ENCODE assay signal across 8 cellular contexts in the genomic region with DNA sequence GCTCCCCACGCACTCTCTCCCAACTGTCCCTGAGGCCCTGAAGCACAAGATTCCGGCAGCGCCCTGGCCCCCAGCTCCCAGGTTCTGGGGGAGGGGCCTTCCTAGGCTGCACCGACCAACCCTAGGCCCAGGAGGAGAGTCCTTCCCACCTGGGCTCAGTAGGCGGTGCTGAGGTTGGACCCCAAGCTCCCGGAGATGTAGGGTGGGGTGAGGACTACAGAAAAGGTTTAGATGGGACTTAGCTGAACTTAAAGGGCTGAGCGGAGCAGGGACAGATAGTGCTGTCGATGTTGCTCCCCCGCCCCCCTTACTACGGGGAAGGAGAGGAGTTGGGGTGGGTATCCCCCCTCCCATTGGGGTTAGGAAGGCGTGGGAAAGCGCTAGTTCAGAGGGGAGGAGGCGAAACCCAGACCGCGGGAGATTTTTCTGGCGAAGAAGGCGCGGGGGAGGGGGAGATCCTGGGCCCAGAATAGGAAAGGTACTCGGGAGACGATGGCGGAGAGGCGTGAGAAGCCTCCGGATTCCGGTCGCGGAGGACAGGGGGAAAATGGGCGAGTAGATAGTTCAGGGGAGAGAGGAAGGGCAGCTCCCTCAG. TPM values are rescaled to one million over a fixed set of nuclear protein-coding genes. Genes with fewer than 3 reads are reported as not detected.
DNase-seq lines count a peak whose midpoint lies in the region; ATAC-seq and TF ChIP-seq lines count a peak whose summit lies in the region.

No MANE protein-coding gene starts in this region.

- H3K9me3 Mint-ChIP-seq in stimulated activated memory B cell treated with anti-CD40 and anti-IgM and Interleukin-4, amounts not matched to agents 10 μg/mL and 1 μg/mL and 100 μg/mL, for 72 hours, result no peaks in the 10 kb centered on the region

- H4K20me1 ChIP-seq in BLaER1 (peaks cover 61% of the 10 kb centered on the region), PC-3 (ENCODE audit: low read length) (0 out of 2 replicates have a peak, but pooled peaks cover 5% of the 10 kb centered on the region)

- POLR2A ChIA-PET in HEK293 (lab: Yijun Ruan, JAX) (interaction anchor here (0.6 to 3.7 kb wide), 9 partner anchors 9 to 478 kb away, joined by 3 to 77 read pairs (median 4); partner anchors contain the start of genes ATP5F1B, NACA, PRIM1 and PTGES3), PC-3 (lab: Charles Lee; ENCODE audit: unreplicated experiment) (no interaction called here)

- H3K9me3 ChIP-seq in BLaER1 (no peaks in the 10 kb centered on the region), HEK293 (ENCODE audit: control insufficient read depth, insufficient read depth, low read depth, low read length) (no peaks in the 10 kb centered on the region), PC-3 (ENCODE audit: low read length) (no peaks in the 10 kb centered on the region), breast epithelium (no peaks in the 10 kb centered on the region)

- H3K27me3 ChIP-seq in BLaER1 (no peaks in the 10 kb centered on the region), PC-3 (ENCODE audit: low read length) (no peaks in the 10 kb centered on the region), breast epithelium (no peaks in the 10 kb centered on the region), layer of hippocampus (ENCODE audit: control insufficient read depth, insufficient read depth, low read length) (no peaks in the 10 kb centered on the region)

- H3K4me2 ChIP-seq in BLaER1, result peak overlapping the region; percentile 95
- H3K4me2 ChIP-seq in PC-3 (ENCODE audit: low read length), result peak overlapping the region; percentile 100

- H3K27ac ChIP-seq in BLaER1, result peak overlapping the region; percentile 88
- peak overlapping the region; percentile 91 for H3K27ac ChIP-seq in HEK293 (ENCODE audit: extremely low read depth, low read depth, low read length)
- H3K27ac ChIP-seq in PC-3 (ENCODE audit: low read length), result peak overlapping the region; percentile 83
- peak overlapping the region; percentile 96 to 98 for H3K27ac ChIP-seq in breast epithelium
- H3K27ac ChIP-seq in layer of hippocampus (ENCODE audit: low read depth, low read length), result peak overlapping the region; percentile 94

- TF ChIP-seq CTCF in HEK293 (tag by site-specific recombination; IDR thresholded peaks at IDR 0.05) (no peak), PC-3 (conservative IDR thresholded peaks at IDR 0.05; ENCODE audit: low read depth, low read length) (no peak), breast epithelium (IDR thresholded peaks at IDR 0.05) (no peak)

- H3K4me1 ChIP-seq in BLaER1 (peaks cover 66% of the 10 kb centered on the region), HEK293 (ENCODE audit: control insufficient read depth, insufficient read depth, low read length) (peaks cover 25% of the 10 kb centered on the region), PC-3 (ENCODE audit: insufficient read depth, low read length) (peaks cover 44% of the 10 kb centered on the region), breast epithelium (peaks cover 8 to 29% of the 10 kb centered on the region in 2 donors)

- H3K27me3 Mint-ChIP-seq in stimulated activated memory B cell treated with anti-CD40 and anti-IgM and Interleukin-4, amounts not matched to agents 10 μg/mL and 1 μg/mL and 100 μg/mL, for 72 hours, result no peaks in the 10 kb centered on the region

- H3K9ac ChIP-seq in BLaER1, result peak overlapping the region; percentile 87
- peak overlapping the region; percentile 78 for H3K9ac ChIP-seq in PC-3 (ENCODE audit: low read length)

- no peak for TF ChIP-seq POLR2A in breast epithelium (IDR thresholded peaks at IDR 0.05)

- H3K9me2 ChIP-seq in PC-3 (replicated peaks; ENCODE audit: low read length), result no peaks in the 10 kb centered on the region

- H3K36me3 Mint-ChIP-seq in stimulated activated memory B cell treated with anti-CD40 and anti-IgM and Interleukin-4, amounts not matched to agents 10 μg/mL and 1 μg/mL and 100 μg/mL, for 72 hours, result peaks cover 17% of the 10 kb centered on the region

- H3K36me3 ChIP-seq in BLaER1 (peaks cover 22% of the 10 kb centered on the region), HEK293 (ENCODE audit: control insufficient read depth in 2 of 2, insufficient read depth in 1 of 2, low read length in 2 of 2) (peaks cover 15 to 22% of the 10 kb centered on the region in 2 experiments; a peak in 2 of 3 replicates), PC-3 (ENCODE audit: low read depth, low read length) (peaks cover 17% of the 10 kb centered on the region), breast epithelium (no peaks in the 10 kb centered on the region)

- H3K4me3 ChIP-seq in BLaER1 (peak overlapping the region; percentile 87), HEK293 (ENCODE audit: low read depth, low read length) (peak overlapping the region; percentile 76), PC-3 (ENCODE audit: low read length) (peak overlapping the region; percentile 90), breast epithelium (peak overlapping the region; percentile 79 to 95 (median 83))

- peak overlapping the region; percentile 90 for H3K27ac Mint-ChIP-seq in stimulated activated memory B cell treated with anti-CD40 and anti-IgM and Interleukin-4, amounts not matched to agents 10 μg/mL and 1 μg/mL and 100 μg/mL, for 72 hours

- intact Hi-C loops in PC-3 (cut with micrococcal nuclease) (no loop called here), breast epithelium (cut with DNase I; ENCODE audit: low total_unique reads) (loop anchor here (10.0 kb wide), 1 partner anchor 50 kb away; the partner anchor contains the start of gene PTGES3)

- peaks cover 12% of the 10 kb centered on the region for H3F3A ChIP-seq in PC-3 (ENCODE audit: low read length, unreplicated experiment)

- peak; percentile 65 for DNase-seq in PC-3
- DNase-seq in breast epithelium (ENCODE audit: low spot score in 2 of 2), result peak; percentile 72 to 76
- no peak for DNase-seq in cerebellar nuclear complex (lab: John Stamatoyannopoulos, UW)
- no peak for DNase-seq in GDM1 (lab: John Stamatoyannopoulos, UW)

- peak overlapping the region; percentile 90 for H3K4me3 Mint-ChIP-seq in stimulated activated memory B cell treated with anti-CD40 and anti-IgM and Interleukin-4, amounts not matched to agents 10 μg/mL and 1 μg/mL and 100 μg/mL, for 72 hours

- H3K4me1 Mint-ChIP-seq in stimulated activated memory B cell treated with anti-CD40 and anti-IgM and Interleukin-4, amounts not matched to agents 10 μg/mL and 1 μg/mL and 100 μg/mL, for 72 hours, result peaks cover 71% of the 10 kb centered on the region

- peak; percentile 15 for ATAC-seq in PC-3
- no peak for ATAC-seq in stimulated activated memory B cell treated with anti-CD40 and anti-IgM and Interleukin-4, amounts not matched to agents 10 μg/mL and 1 μg/mL and 100 μg/mL, for 72 hours

- CTCF ChIA-PET in HEK293 (lab: Yijun Ruan, JAX), result interaction anchor here (0.5 to 3.1 kb wide), 11 partner anchors 11 to 538 kb away, joined by 3 to 56 read pairs (median 6); partner anchors contain the start of genes ATP5F1B and PRIM1
- CTCF ChIA-PET in PC-3 (lab: Charles Lee), result no interaction called here

- H3K79me2 ChIP-seq in PC-3 (ENCODE audit: low read length), result peaks cover 57% of the 10 kb centered on the region

- H2AFZ ChIP-seq in PC-3 (ENCODE audit: low read length), result peak overlapping the region; percentile 65

- BruUV-seq in PC-3 (replicated peaks; lab: Mats Ljungman, UMichigan), result no TSS peak

TF ChIP-seq in HEK293, 187 proteins besides CTCF, POLR2A, EP300 and RAD21 (continues in another document):
- TF ChIP-seq KLF7 (tag by site-specific recombination; IDR thresholded peaks at IDR 0.05; ENCODE audit: borderline replicate concordance) (peak; percentile 18; the same call in 1 of the 2 replicates), ZIC2 (tag by site-specific recombination; IDR thresholded peaks at IDR 0.05) (peak; percentile 29; the same call in 1 of the 2 replicates), ELK4 (IDR thresholded peaks at IDR 0.05; ENCODE audit: borderline replicate concordance, low read depth, low read length) (no peak), ZNF529 (tag by site-specific recombination; IDR thresholded peaks at IDR 0.05; ENCODE audit: insufficient replicate concordance) (no peak)
- TF ChIP-seq, protein P1, sequence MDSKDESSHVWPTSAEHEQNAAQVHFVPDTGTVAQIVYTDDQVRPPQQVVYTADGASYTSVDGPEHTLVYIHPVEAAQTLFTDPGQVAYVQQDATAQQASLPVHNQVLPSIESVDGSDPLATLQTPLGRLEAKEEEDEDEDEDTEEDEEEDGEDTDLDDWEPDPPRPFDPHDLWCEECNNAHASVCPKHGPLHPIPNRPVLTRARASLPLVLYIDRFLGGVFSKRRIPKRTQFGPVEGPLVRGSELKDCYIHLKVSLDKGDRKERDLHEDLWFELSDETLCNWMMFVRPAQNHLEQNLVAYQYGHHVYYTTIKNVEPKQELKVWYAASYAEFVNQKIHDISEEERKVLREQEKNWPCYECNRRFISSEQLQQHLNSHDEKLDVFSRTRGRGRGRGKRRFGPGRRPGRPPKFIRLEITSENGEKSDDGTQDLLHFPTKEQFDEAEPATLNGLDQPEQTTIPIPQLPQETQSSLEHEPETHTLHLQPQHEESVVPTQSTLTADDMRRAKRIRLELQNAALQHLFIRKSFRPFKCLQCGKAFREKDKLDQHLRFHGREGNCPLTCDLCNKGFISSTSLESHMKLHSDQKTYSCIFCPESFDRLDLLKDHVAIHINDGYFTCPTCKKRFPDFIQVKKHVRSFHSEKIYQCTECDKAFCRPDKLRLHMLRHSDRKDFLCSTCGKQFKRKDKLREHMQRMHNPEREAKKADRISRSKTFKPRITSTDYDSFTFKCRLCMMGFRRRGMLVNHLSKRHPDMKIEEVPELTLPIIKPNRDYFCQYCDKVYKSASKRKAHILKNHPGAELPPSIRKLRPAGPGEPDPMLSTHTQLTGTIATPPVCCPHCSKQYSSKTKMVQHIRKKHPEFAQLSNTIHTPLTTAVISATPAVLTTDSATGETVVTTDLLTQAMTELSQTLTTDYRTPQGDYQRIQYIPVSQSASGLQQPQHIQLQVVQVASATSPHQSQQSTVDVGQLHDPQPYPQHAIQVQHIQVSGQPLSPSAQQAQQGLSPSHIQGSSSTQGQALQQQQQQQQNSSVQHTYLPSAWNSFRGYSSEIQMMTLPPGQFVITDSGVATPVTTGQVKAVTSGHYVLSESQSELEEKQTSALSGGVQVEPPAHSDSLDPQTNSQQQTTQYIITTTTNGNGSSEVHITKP (tag by site-specific recombination; IDR thresholded peaks at IDR 0.05), result peak; percentile 85

RNA-seq across cellular contexts. Expression of gene BAZ2A, which starts 4.2 kb away (rescaled TPM):
- 33.8 and 43.0 TPM in 2 replicates for total RNA-seq in PC-3 (2014; rRNA removed)
- total RNA-seq in breast epithelium, result 100 to 1,000 TPM in 1 of 3 donors, 10 to 100 TPM in 2; 80.2 to 104 (median 81.0) TPM

RNA-seq across cellular contexts. Expression of gene ATP5F1B, which starts 11.4 kb away (rescaled TPM):
- total RNA-seq in PC-3 (2014; rRNA removed), result 981 and 1,046 TPM in 2 replicates
- 100 to 1,000 TPM; 310 to 369 (median 328) TPM for total RNA-seq in breast epithelium

RNA-seq across cellular contexts. Expression of gene PTGES3, which starts 53.7 kb away (rescaled TPM):
- total RNA-seq in PC-3 (2014; rRNA removed), result 165 and 172 TPM in 2 replicates
- total RNA-seq in breast epithelium, result 100 to 1,000 TPM in 2 of 3 donors, 10 to 100 TPM in 1; 85.0 to 134 (median 111) TPM

Comparison
In these comparisons a context has a peak if more than half of its experiments do, and no peak if none do; other contexts are left out.
1. DNase-seq: peak in PC-3 (single experiment) and breast epithelium (2 of 2); none in cerebellar nuclear complex (0 of 2) and GDM1 (single experiment).
2. Peak in every context shown above with its lines, with median percentiles within 50 percentile points of each other: H3K27ac ChIP-seq and H3K4me3 ChIP-seq.